ENCODE assay signal across 8 cellular contexts in the genomic region with DNA sequence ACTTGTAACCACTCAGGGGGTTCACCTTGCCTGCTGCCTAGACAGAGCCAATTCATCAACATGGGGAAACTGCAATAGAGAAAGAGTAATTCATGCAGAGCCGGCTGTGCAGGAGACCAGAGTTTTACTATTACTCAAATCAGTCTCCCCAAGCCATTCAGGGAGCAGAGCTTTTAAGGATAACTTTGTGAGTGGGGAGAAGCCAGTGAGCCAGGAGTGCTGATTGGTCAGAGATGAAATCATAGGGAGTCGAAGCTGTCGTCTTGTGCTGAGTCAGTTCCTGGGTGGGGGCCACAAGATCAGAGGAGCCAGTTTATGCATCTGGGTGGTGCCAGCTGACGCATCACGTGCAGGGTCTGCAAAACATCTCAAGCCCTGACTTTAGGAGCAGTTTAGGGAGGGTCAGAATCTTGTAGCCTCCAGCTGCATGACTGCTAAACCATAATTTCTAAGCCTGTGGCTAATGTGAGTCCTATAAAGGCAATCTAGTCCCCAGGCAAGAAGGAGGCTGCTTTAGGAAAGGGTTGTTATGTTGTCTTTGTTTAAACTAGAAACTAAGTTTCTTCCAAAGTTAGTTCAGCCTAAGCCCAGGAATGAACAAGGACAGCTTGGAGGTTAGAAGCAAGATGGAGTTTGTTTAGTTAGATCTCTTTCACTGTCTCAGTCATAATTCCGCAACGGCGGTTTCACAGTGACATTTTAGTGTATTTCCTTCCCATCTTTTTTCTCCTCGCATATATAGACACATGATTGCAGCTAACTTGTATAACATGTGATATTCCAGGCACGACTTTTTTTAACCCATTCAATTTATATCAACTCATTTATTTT.
A peak's percentile ranks its signal among the peaks of the same experiment; 100 is the strongest.
DNase-seq lines count a peak whose midpoint lies in the region; ATAC-seq, FAIRE-seq and TF ChIP-seq lines count a peak whose summit lies in the region.

No MANE protein-coding gene starts in this region.

- no CpG with 5 or more reads among the region's 10 CpGs for WGBS in trophoblast cell (ENCODE audit: extremely low coverage, insufficient coverage, insufficient read length)

- H3K9me2 ChIP-seq in Karpas-422 (replicated peaks; ENCODE audit: insufficient read depth, low read length), result no peaks in the 10 kb centered on the region

- peaks cover 27% of the 10 kb centered on the region for H3K79me1 ChIP-seq in trophoblast cell (ENCODE audit: low read length)

- H4K8ac ChIP-seq in trophoblast cell (ENCODE audit: low read depth, low read length), result no peak overlapping the region

- no peak for FAIRE-seq in astrocyte (lab: Jason Lieb, UNC)

- no peaks in the 10 kb centered on the region for H3K27me3 Mint-ChIP-seq in astrocyte (ENCODE audit: low read depth, unreplicated experiment)

- H3K9ac ChIP-seq in astrocyte (ENCODE audit: low read length) (no peak overlapping the region), trophoblast cell (ENCODE audit: low read length) (no peak overlapping the region), Karpas-422 (ENCODE audit: low read length) (no peak overlapping the region)

- no peak overlapping the region for H2BK12ac ChIP-seq in trophoblast cell (ENCODE audit: low read length)

- no peak overlapping the region for H3K18ac ChIP-seq in trophoblast cell (ENCODE audit: low read length)

- no peak overlapping the region for H4K91ac ChIP-seq in trophoblast cell (ENCODE audit: low read depth, low read length)

- H3K4me1 Mint-ChIP-seq in astrocyte (ENCODE audit: low read depth, unreplicated experiment), result peaks cover 25% of the 10 kb centered on the region

- no peak overlapping the region for H3K14ac ChIP-seq in trophoblast cell (ENCODE audit: low read length)

- H3K36me3 Mint-ChIP-seq in astrocyte (ENCODE audit: low read depth, unreplicated experiment), result peaks cover 2% of the 10 kb centered on the region

- H4K20me1 ChIP-seq in astrocyte (ENCODE audit: insufficient read depth, low read length), result no peaks in the 10 kb centered on the region
- H4K20me1 ChIP-seq in Karpas-422 (ENCODE audit: insufficient read depth, low read depth, low read length), result no peaks in the 10 kb centered on the region

- DNase-seq in GM03348 (ENCODE audit: low spot score) (peak; percentile 51), RWPE1 (ENCODE audit: low spot score) (peak; percentile 47), astrocyte (ENCODE audit: low read depth) (peak; percentile 64), trophoblast cell (peak in 1 of 2 donors; percentile 52), Karpas-422 (no peak), NCI-H2107 (lab: John Stamatoyannopoulos, UW) (no peak)
- DNase-seq in effector CD4-positive, alpha-beta T cell, result no peak

- no peak for ATAC-seq in GM21786 (IDR thresholded peaks at IDR 0.05; ENCODE audit: unreplicated experiment)

- H2AFZ ChIP-seq in astrocyte (ENCODE audit: low read depth, low read length) (no peak overlapping the region), trophoblast cell (ENCODE audit: insufficient read depth, low read length, poor library complexity) (no peak overlapping the region), Karpas-422 (ENCODE audit: low read length) (no peak overlapping the region)

- H3K79me2 ChIP-seq in astrocyte (ENCODE audit: insufficient read depth, low read length) (no peaks in the 10 kb centered on the region), trophoblast cell (ENCODE audit: control insufficient read depth, insufficient read depth, low read length, poor library complexity) (no peaks in the 10 kb centered on the region), Karpas-422 (ENCODE audit: low read length) (no peaks in the 10 kb centered on the region)

- H4K12ac ChIP-seq in trophoblast cell (ENCODE audit: low read depth, low read length), result no peak overlapping the region

- H3K27ac Mint-ChIP-seq in astrocyte (ENCODE audit: unreplicated experiment), result no peak overlapping the region

- H2BK120ac ChIP-seq in trophoblast cell (ENCODE audit: insufficient read depth, low read length, poor library complexity), result no peak overlapping the region

- CTCF ChIA-PET in RWPE1 (lab: Yijun Ruan, JAX), result no interaction called here

- H2BK5ac ChIP-seq in trophoblast cell (ENCODE audit: low read depth, low read length, poor library complexity), result no peak overlapping the region

- H3K4me3 Mint-ChIP-seq in astrocyte (ENCODE audit: unreplicated experiment), result peak overlapping the region; percentile 34

- no peak overlapping the region for H3K23ac ChIP-seq in trophoblast cell (ENCODE audit: low read length)

- H3K9me3 Mint-ChIP-seq in astrocyte (ENCODE audit: unreplicated experiment), result peaks cover 15% of the 10 kb centered on the region

- no peak overlapping the region for H3K4ac ChIP-seq in trophoblast cell (ENCODE audit: low read depth, low read length)

- no peak overlapping the region for H3K4me3 ChIP-seq in astrocyte (ENCODE audit: insufficient read depth, low read depth, low read length)
- no peak overlapping the region for H3K4me3 ChIP-seq in trophoblast cell (ENCODE audit: low read depth, low read length)
- H3K4me3 ChIP-seq in Karpas-422 (ENCODE audit: low read length), result no peak overlapping the region

- H3K9me3 ChIP-seq in astrocyte (ENCODE audit: insufficient read depth, low read depth, low read length) (peaks cover 5% of the 10 kb centered on the region), trophoblast cell (ENCODE audit: insufficient read depth, low read depth, low read length) (peaks cover 5% of the 10 kb centered on the region), Karpas-422 (ENCODE audit: low read length) (no peaks in the 10 kb centered on the region)

- H3K4me1 ChIP-seq in astrocyte (ENCODE audit: insufficient read depth, low read length) (peaks cover 23% of the 10 kb centered on the region), trophoblast cell (ENCODE audit: control insufficient read depth in 1 of 2, insufficient read depth in 2 of 2, low read length in 2 of 2) (peaks cover 31 to 32% of the 10 kb centered on the region in 2 experiments), Karpas-422 (ENCODE audit: low read length) (no peaks in the 10 kb centered on the region)

- TF ChIP-seq CTCF in RWPE1 (conservative IDR thresholded peaks at IDR 0.05; ENCODE audit: low read depth), result no peak
- no peak for TF ChIP-seq CTCF in astrocyte (IDR thresholded peaks at IDR 0.05; ENCODE audit: insufficient read depth, low read depth, low read length)

- POLR2A ChIA-PET in RWPE1 (lab: Yijun Ruan, JAX; ENCODE audit: low non-redundant PET), result no interaction called here

- H3K36me3 ChIP-seq in astrocyte (ENCODE audit: insufficient read depth, low read length) (no peaks in the 10 kb centered on the region), trophoblast cell (ENCODE audit: control insufficient read depth in 1 of 2, insufficient read depth in 2 of 2, low read length in 2 of 2) (no peaks in the 10 kb centered on the region), Karpas-422 (ENCODE audit: insufficient read depth, low read length) (no peaks in the 10 kb centered on the region)

- H3K27ac ChIP-seq in RWPE1 (peak overlapping the region; percentile 96), astrocyte (ENCODE audit: low read depth, low read length) (no peak overlapping the region), trophoblast cell (ENCODE audit: low read depth, low read length) (peak overlapping the region; percentile 39), Karpas-422 (ENCODE audit: low read length) (no peak overlapping the region)

- peak overlapping the region; percentile 25 for H3K4me2 ChIP-seq in astrocyte (ENCODE audit: low read length)
- no peak overlapping the region for H3K4me2 ChIP-seq in trophoblast cell (ENCODE audit: low read length)
- no peak overlapping the region for H3K4me2 ChIP-seq in Karpas-422 (ENCODE audit: low read depth, low read length, poor library complexity, severe bottlenecking)

- H2AK5ac ChIP-seq in trophoblast cell (ENCODE audit: low read length), result no peak overlapping the region

- H3K27me3 ChIP-seq in astrocyte (ENCODE audit: insufficient read depth, low read length), result no peaks in the 10 kb centered on the region
- no peaks in the 10 kb centered on the region for H3K27me3 ChIP-seq in trophoblast cell (ENCODE audit: insufficient read depth, low read length)
- no peaks in the 10 kb centered on the region for H3K27me3 ChIP-seq in Karpas-422 (ENCODE audit: low read length)

Comparison
In these comparisons a context has a peak if more than half of its experiments do, and no peak if none do; other contexts are left out.
1. DNase-seq: peak in GM03348 (single experiment), RWPE1 (single experiment) and astrocyte (single experiment); none in Karpas-422 (single experiment), NCI-H2107 (single experiment) and effector CD4-positive, alpha-beta T cell (single experiment).
2. H3K27ac ChIP-seq: peak in RWPE1 (single experiment) and trophoblast cell (single experiment); none in astrocyte (single experiment) and Karpas-422 (single experiment).